In genomic region chr15:68203956-68204355, GRCh38 we compare ENCODE assay signal across 14 cellular contexts.
"Had no signal": no experiment of that assay in that cellular context is flagged by ENCODE, and none has a peak within 500 bp of the region (broad histone marks: within the 10 kb centered on the region; RNA-seq: fewer than 3 reads in every experiment).

No MANE protein-coding gene starts in this region.

- DNase-seq: activated B cell treated with CpG ODN at 0.5 μM for 24 hours; activated CD4-positive, alpha-beta T cell treated with anti-CD3 and anti-CD28 coated beads, Interleukin-2, amount 10 ng/mL, durations not matched to agents 7 days and 5 days; activated CD8-positive, alpha-beta memory T cell treated with anti-CD3 and anti-CD28 coated beads for 24 hours; amygdala; dorsolateral prefrontal cortex; glutamatergic neuron; immature natural killer cell; left colon; pancreas; retina; T-helper 17 cell; tibial artery had no signal

- H3K27ac ChIP-seq: dorsolateral prefrontal cortex, tibial artery had no signal

- H3K9me3 ChIP-seq: mucosa of descending colon, pancreas, tibial artery had no signal

- H3K4me3 ChIP-seq: tibial artery had no signal

- ATAC-seq: esophagus mucosa, mucosa of descending colon, pancreas, T-helper 17 cell had no signal

- H3K27me3 ChIP-seq: dorsolateral prefrontal cortex, pancreas had no signal

- H3K36me3 ChIP-seq: pancreas, tibial artery had no signal
